ENCODE assay signal across 8 cellular contexts in the genomic region with DNA sequence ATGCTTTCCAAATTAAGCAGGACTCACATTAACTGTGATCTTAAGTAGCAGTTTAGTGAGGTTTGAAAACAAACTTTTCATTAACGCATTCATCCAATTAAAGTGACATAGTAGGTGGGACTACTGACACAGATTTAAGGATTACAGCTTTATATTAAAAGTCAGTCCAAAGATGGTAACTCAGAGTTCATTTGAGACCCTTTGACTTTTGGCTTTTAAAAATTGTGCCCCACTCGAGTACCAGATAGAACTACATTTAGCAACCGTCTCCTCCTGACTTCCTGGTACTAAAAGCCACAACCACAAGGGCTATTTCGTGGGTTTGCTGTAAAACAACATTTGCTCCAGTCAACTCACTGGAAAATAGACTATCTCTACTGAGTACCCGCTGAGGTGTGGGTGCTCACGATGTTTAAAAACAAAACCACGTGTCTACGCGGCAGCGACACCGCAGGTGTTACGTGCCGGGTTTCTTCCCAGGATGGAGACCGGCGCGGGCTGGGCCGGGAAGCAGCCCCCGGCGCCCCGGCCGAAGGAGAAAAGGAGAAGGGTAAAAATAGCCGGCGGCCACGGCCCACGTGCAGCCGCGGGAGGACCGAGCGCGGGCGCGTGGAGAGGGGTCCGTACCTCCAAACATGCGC.
A peak's percentile ranks its signal among the peaks of the same experiment; 100 is the strongest.
DNase-seq lines count a peak whose midpoint lies in the region; ATAC-seq and TF ChIP-seq lines count a peak whose summit lies in the region.
"Not testable (repeated sequence)": the region's sequence is repeated elsewhere in the genome, so short reads cannot be mapped to it uniquely, and the experiment has no call there.

No MANE protein-coding gene starts in this region.

- H3K79me2 ChIP-seq in SU-DHL-6 (ENCODE audit: insufficient read depth, low read length) = not testable (repeated sequence)
- peaks cover 30% of the 10 kb centered on the region for H3K79me2 ChIP-seq in neural progenitor cell (ENCODE audit: low read depth)

- not testable (repeated sequence) for H3K27ac ChIP-seq in SU-DHL-6 (ENCODE audit: low read depth, low read length)
- H3K27ac ChIP-seq in breast epithelium = peak overlapping the region; percentile 93 to 98
- peak overlapping the region; percentile 93 for H3K27ac ChIP-seq in right atrium auricular region
- peak overlapping the region; percentile 71 for H3K27ac ChIP-seq in neural progenitor cell

- peak overlapping the region; percentile 44 for H3K9ac ChIP-seq in SU-DHL-6 (ENCODE audit: low read length)
- peak overlapping the region; percentile 18 for H3K9ac ChIP-seq in neural progenitor cell

- DNase-seq in HFF-Myc (ENCODE audit: extremely low read depth, low read depth); breast epithelium (ENCODE audit: low spot score in 2 of 2); right atrium auricular region (ENCODE audit: low spot score); neural progenitor cell (ENCODE audit: low spot score); type B pancreatic cell (ENCODE audit: extremely low spot score, unreplicated experiment): not testable (repeated sequence)
- DNase-seq in KG1 (lab: John Stamatoyannopoulos, UW) = peak; percentile 6

- H3K4me3 Mint-ChIP-seq in neural progenitor cell (peak overlapping the region; percentile 90), type B pancreatic cell (peak overlapping the region; percentile 92)

- H3K4me1 Mint-ChIP-seq in neural progenitor cell (peaks cover 15% of the 10 kb centered on the region), type B pancreatic cell (ENCODE audit: unreplicated experiment) (peaks cover 12% of the 10 kb centered on the region)

- H3K27ac Mint-ChIP-seq in neural progenitor cell = not testable (repeated sequence)
- H3K27ac Mint-ChIP-seq in type B pancreatic cell = peak overlapping the region; percentile 72

- H2AFZ ChIP-seq in SU-DHL-6 (ENCODE audit: low read depth, low read length, severe bottlenecking) = peak overlapping the region; percentile 70
- peak overlapping the region; percentile 80 for H2AFZ ChIP-seq in neural progenitor cell (replicated peaks)

- not testable (repeated sequence) for H3F3A ChIP-seq in SU-DHL-6 (ENCODE audit: insufficient read depth)
- H3F3A ChIP-seq in neural progenitor cell (ENCODE audit: low read depth) = peaks cover 17% of the 10 kb centered on the region

- not testable (repeated sequence) for H3K9me3 ChIP-seq in SU-DHL-6 (ENCODE audit: insufficient read depth, low read length); breast epithelium; right atrium auricular region; neural progenitor cell (ENCODE audit: low read depth)

- H3K9me2 ChIP-seq in SU-DHL-6 (replicated peaks; ENCODE audit: insufficient read depth, low read length) = not testable (repeated sequence)

- not testable (repeated sequence) for H3K27me3 ChIP-seq in SU-DHL-6 (ENCODE audit: low read length); breast epithelium; right atrium auricular region; neural progenitor cell

- intact Hi-C loops in breast epithelium (cut with DNase I; ENCODE audit: low total_unique reads) = not testable (repeated sequence)

- H3K36me3 ChIP-seq in SU-DHL-6 (ENCODE audit: low read length); breast epithelium; right atrium auricular region; neural progenitor cell: not testable (repeated sequence)

- H4K20me1 ChIP-seq in SU-DHL-6 (ENCODE audit: low read depth, low read length); neural progenitor cell (ENCODE audit: low read depth): not testable (repeated sequence)

- H3K36me3 Mint-ChIP-seq in neural progenitor cell, type B pancreatic cell: not testable (repeated sequence)

- H3K4me3 ChIP-seq in HFF-Myc (replicated peaks; ENCODE audit: low read depth, low read length) (peak overlapping the region; percentile 61), SU-DHL-6 (ENCODE audit: insufficient read depth, low read length, poor library complexity, severe bottlenecking) (peak overlapping the region; percentile 58), breast epithelium (peak overlapping the region; percentile 64 to 81 (median 77)), right atrium auricular region (peak overlapping the region; percentile 65 to 81), neural progenitor cell (peak overlapping the region; percentile 79)

- H3K4me2 ChIP-seq in SU-DHL-6 (ENCODE audit: low read depth, low read length, poor library complexity, severe bottlenecking) = peak overlapping the region; percentile 69
- peak overlapping the region; percentile 80 for H3K4me2 ChIP-seq in neural progenitor cell

- not testable (repeated sequence) for H3K4me1 ChIP-seq in breast epithelium, right atrium auricular region, neural progenitor cell

- not testable (repeated sequence) for H3K27me3 Mint-ChIP-seq in neural progenitor cell (ENCODE audit: insufficient read depth, low read depth); type B pancreatic cell

- not testable (repeated sequence) for H3K9me3 Mint-ChIP-seq in neural progenitor cell, type B pancreatic cell

- peak; percentile 26 for ATAC-seq in GM18502 (IDR thresholded peaks at IDR 0.05; ENCODE audit: poor library complexity, unreplicated experiment)

- TF ChIP-seq POLR2A in breast epithelium (IDR thresholded peaks at IDR 0.05) = not testable (repeated sequence)

- TF ChIP-seq CTCF in HFF-Myc (IDR thresholded peaks at IDR 0.05; ENCODE audit: low read depth, low read length, missing control alignments); SU-DHL-6 (IDR thresholded peaks at IDR 0.05; ENCODE audit: insufficient read depth, low read length, poor library complexity, severe bottlenecking); breast epithelium (IDR thresholded peaks at IDR 0.05); right atrium auricular region (IDR thresholded peaks at IDR 0.05); neural progenitor cell (IDR thresholded peaks at IDR 0.05); type B pancreatic cell (conservative IDR thresholded peaks at IDR 0.05): not testable (repeated sequence)
